1 cellular context compared by ENCODE assay signal in genomic region chr4:38202-38601, GRCh38.
A peak's percentile ranks its signal among the peaks of the same experiment; 100 is the strongest.
TF ChIP-seq lines count a peak whose summit lies in the region.

No MANE protein-coding gene starts in this region.

TF ChIP-seq in HepG2, 621 proteins besides CTCF, POLR2A, EP300 and RAD21 (continued from another document):
- TF ChIP-seq ARNT (IDR thresholded peaks at IDR 0.05), result 0 out of 2 replicates have a peak, but pooled peaks have one; percentile 59
